In the genomic region with DNA sequence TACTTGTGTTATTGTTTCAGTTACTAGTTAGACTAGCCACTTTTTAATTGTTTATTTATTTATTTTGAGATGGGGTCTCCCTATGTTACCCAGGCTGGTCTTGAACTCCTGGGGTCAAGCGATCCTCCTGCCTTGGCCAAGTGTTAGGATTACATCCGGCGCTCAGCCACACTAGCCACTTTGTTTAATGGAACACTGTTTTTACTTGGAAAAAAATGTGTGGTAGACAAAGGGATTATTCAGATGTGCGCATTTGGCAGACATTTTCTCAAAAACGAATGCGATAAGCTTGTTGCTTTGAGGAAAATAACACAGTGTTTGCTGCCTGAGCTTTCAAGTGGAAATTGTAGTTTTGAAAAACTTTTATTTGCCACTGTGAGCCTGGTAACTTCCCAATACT, we compare ENCODE assay signal across 27 cellular contexts.
"Had no signal": no experiment of that assay in that cellular context is flagged by ENCODE, and none has a peak within 500 bp of the region (broad histone marks: within the 10 kb centered on the region; RNA-seq: fewer than 3 reads in every experiment).

No MANE protein-coding gene starts in this region.

- ATAC-seq: activated CD4-positive, CD25-positive, alpha-beta regulatory T cell treated with anti-CD3 and anti-CD28 coated beads, Interleukin-2, amount 50 U/mL, for 24 hours; activated CD8-positive, alpha-beta memory T cell treated with anti-CD3 and anti-CD28 coated beads, Interleukin-2, amount 10 ng/mL, durations not matched to agents 7 days and 5 days; activated CD8-positive, alpha-beta T cell treated with anti-CD3 and anti-CD28 coated beads for 36 hours; gastroesophageal sphincter; heart right ventricle; left lung; natural killer cell treated with Interleukin-12 subunit alpha and Interleukin-12 subunit beta and Interleukin-15 and Interleukin-18, amount 100 ng/mL, for 72 hours; psoas muscle; right cardiac atrium; stimulated activated effector memory CD8-positive, alpha-beta T cell treated with anti-CD3 and anti-CD28 coated beads, Interleukin-12 subunit alpha, Interleukin-12 subunit beta, amount 100 ng/mL, for 72 hours; stimulated activated naive CD8-positive, alpha-beta T cell treated with anti-CD3 and anti-CD28 coated beads, Interleukin-15, amount 100 ng/mL, for 72 hours; T-helper 17 cell had no signal

- H3K27me3 ChIP-seq: ascending aorta, brain microvascular endothelial cell, esophagus squamous epithelium, gastroesophageal sphincter, heart right ventricle, left lung, ovary, SJSA1, upper lobe of left lung had no signal

- H3K9me3 ChIP-seq: ascending aorta, esophagus squamous epithelium, gastroesophageal sphincter, heart right ventricle, left lung, ovary, psoas muscle, SJSA1, thoracic aorta, upper lobe of left lung had no signal

- H3K4me3 Mint-ChIP-seq: activated CD4-positive, alpha-beta T cell treated with anti-CD3 and anti-CD28 coated beads, Interleukin-2, amount 10 ng/mL, durations not matched to agents 24 days and 14 days; activated CD8-positive, alpha-beta memory T cell treated with anti-CD3 and anti-CD28 coated beads, Interleukin-2, amount 10 ng/mL, durations not matched to agents 7 days and 5 days; activated CD8-positive, alpha-beta T cell treated with anti-CD3 and anti-CD28 coated beads for 36 hours; activated T-helper 1 cell treated with anti-CD3 and anti-CD28 coated beads, Interleukin-12 subunit alpha, Interleukin-12 subunit beta, Interleukin-2, Interleukin-4 antibody, amounts not matched to agents 30 ng/mL and 10 ng/mL and 1 ng/mL, durations not matched to agents 14 hours and 24 hours and 36 hours; natural killer cell treated with Interleukin-12 subunit alpha and Interleukin-12 subunit beta and Interleukin-15 and Interleukin-18, amount 100 ng/mL, for 72 hours; stimulated activated effector memory CD8-positive, alpha-beta T cell treated with anti-CD3 and anti-CD28 coated beads, Interleukin-12 subunit alpha, Interleukin-12 subunit beta, amount 100 ng/mL, for 72 hours; stimulated activated naive CD8-positive, alpha-beta T cell treated with anti-CD3 and anti-CD28 coated beads, Interleukin-15, amount 100 ng/mL, for 72 hours; T-helper 17 cell had no signal

- H3K9me3 Mint-ChIP-seq: activated CD4-positive, alpha-beta T cell treated with anti-CD3 and anti-CD28 coated beads, Interleukin-2, amount 10 ng/mL, durations not matched to agents 24 days and 14 days; activated CD8-positive, alpha-beta T cell treated with anti-CD3 and anti-CD28 coated beads for 36 hours; activated naive CD4-positive, alpha-beta T cell treated with anti-CD3 and anti-CD28 coated beads, Interleukin-2, amount 50 U/mL, for 72 hours; activated T-helper 1 cell treated with anti-CD3 and anti-CD28 coated beads, Interleukin-12 subunit alpha, Interleukin-12 subunit beta, Interleukin-2, Interleukin-4 antibody, amounts not matched to agents 30 ng/mL and 10 ng/mL and 1 ng/mL, durations not matched to agents 14 hours and 24 hours and 36 hours; natural killer cell treated with Interleukin-12 subunit alpha and Interleukin-12 subunit beta and Interleukin-15 and Interleukin-18, amount 100 ng/mL, for 72 hours; stimulated activated effector memory CD8-positive, alpha-beta T cell treated with anti-CD3 and anti-CD28 coated beads, Interleukin-12 subunit alpha, Interleukin-12 subunit beta, amount 100 ng/mL, for 72 hours; stimulated activated naive CD8-positive, alpha-beta T cell treated with anti-CD3 and anti-CD28 coated beads, Interleukin-15, amount 100 ng/mL, for 72 hours had no signal

- H3K4me3 ChIP-seq: ascending aorta, esophagus squamous epithelium, gastroesophageal sphincter, heart right ventricle, left lung, ovary, psoas muscle, SJSA1, thoracic aorta, upper lobe of left lung had no signal

- H3K27ac ChIP-seq: ascending aorta, brain microvascular endothelial cell, esophagus squamous epithelium, gastroesophageal sphincter, heart right ventricle, left lung, ovary, psoas muscle, SJSA1, thoracic aorta, upper lobe of left lung had no signal

- H3K36me3 Mint-ChIP-seq: activated naive CD4-positive, alpha-beta T cell treated with anti-CD3 and anti-CD28 coated beads, Interleukin-2, amount 50 U/mL, for 72 hours had no signal

- H3K27ac Mint-ChIP-seq: activated CD4-positive, alpha-beta T cell treated with anti-CD3 and anti-CD28 coated beads, Interleukin-2, amount 10 ng/mL, durations not matched to agents 24 days and 14 days; activated CD8-positive, alpha-beta memory T cell treated with anti-CD3 and anti-CD28 coated beads, Interleukin-2, amount 10 ng/mL, durations not matched to agents 7 days and 5 days; activated CD8-positive, alpha-beta T cell treated with anti-CD3 and anti-CD28 coated beads for 36 hours; activated naive CD4-positive, alpha-beta T cell treated with anti-CD3 and anti-CD28 coated beads, Interleukin-2, amount 50 U/mL, for 72 hours; activated T-helper 1 cell treated with anti-CD3 and anti-CD28 coated beads, Interleukin-12 subunit alpha, Interleukin-12 subunit beta, Interleukin-2, Interleukin-4 antibody, amounts not matched to agents 30 ng/mL and 10 ng/mL and 1 ng/mL, durations not matched to agents 14 hours and 24 hours and 36 hours; natural killer cell treated with Interleukin-12 subunit alpha and Interleukin-12 subunit beta and Interleukin-15 and Interleukin-18, amount 100 ng/mL, for 72 hours; stimulated activated effector memory CD8-positive, alpha-beta T cell treated with anti-CD3 and anti-CD28 coated beads, Interleukin-12 subunit alpha, Interleukin-12 subunit beta, amount 100 ng/mL, for 72 hours; stimulated activated naive CD8-positive, alpha-beta T cell treated with anti-CD3 and anti-CD28 coated beads, Interleukin-15, amount 100 ng/mL, for 72 hours; T-helper 17 cell had no signal

- H3K4me1 Mint-ChIP-seq: T-helper 17 cell had no signal

- DNase-seq: activated CD4-positive, alpha-beta T cell treated with anti-CD3 and anti-CD28 coated beads, Interleukin-2, amount 10 ng/mL, durations not matched to agents 24 days and 14 days; activated CD8-positive, alpha-beta memory T cell treated with anti-CD3 and anti-CD28 coated beads, Interleukin-2, amount 10 ng/mL, durations not matched to agents 7 days and 5 days; activated CD8-positive, alpha-beta T cell treated with anti-CD3 and anti-CD28 coated beads for 36 hours; activated gamma-delta T cell treated with Interleukin-2 at 50 U/mL for 16 hours; activated T-cell treated with anti-CD3 and anti-CD28 coated beads for 4 hours; brain microvascular endothelial cell; central memory CD4-positive, alpha-beta T cell; esophagus squamous epithelium; heart right ventricle; left lung; ovary; psoas muscle; right cardiac atrium; small intestine; stimulated activated CD4-positive, alpha-beta T cell treated with anti-CD3 and anti-CD28 coated beads, Interleukin-2, amount 100 ng/mL, for 24 hours; stimulated activated naive CD8-positive, alpha-beta T cell treated with anti-CD3 and anti-CD28 coated beads, Interleukin-15, amount 100 ng/mL, for 72 hours; T-helper 17 cell; upper lobe of left lung had no signal

- H3K36me3 ChIP-seq: ovary had no signal

- H3K4me1 ChIP-seq: ascending aorta, gastroesophageal sphincter, heart right ventricle, left lung, psoas muscle, SJSA1, upper lobe of left lung had no signal

- H3K27me3 Mint-ChIP-seq: activated CD4-positive, alpha-beta T cell treated with anti-CD3 and anti-CD28 coated beads, Interleukin-2, amount 10 ng/mL, durations not matched to agents 24 days and 14 days; activated CD8-positive, alpha-beta T cell treated with anti-CD3 and anti-CD28 coated beads for 36 hours; natural killer cell treated with Interleukin-12 subunit alpha and Interleukin-12 subunit beta and Interleukin-15 and Interleukin-18, amount 100 ng/mL, for 72 hours; stimulated activated naive CD8-positive, alpha-beta T cell treated with anti-CD3 and anti-CD28 coated beads, Interleukin-15, amount 100 ng/mL, for 72 hours; T-helper 17 cell had no signal
